In the genomic region with DNA sequence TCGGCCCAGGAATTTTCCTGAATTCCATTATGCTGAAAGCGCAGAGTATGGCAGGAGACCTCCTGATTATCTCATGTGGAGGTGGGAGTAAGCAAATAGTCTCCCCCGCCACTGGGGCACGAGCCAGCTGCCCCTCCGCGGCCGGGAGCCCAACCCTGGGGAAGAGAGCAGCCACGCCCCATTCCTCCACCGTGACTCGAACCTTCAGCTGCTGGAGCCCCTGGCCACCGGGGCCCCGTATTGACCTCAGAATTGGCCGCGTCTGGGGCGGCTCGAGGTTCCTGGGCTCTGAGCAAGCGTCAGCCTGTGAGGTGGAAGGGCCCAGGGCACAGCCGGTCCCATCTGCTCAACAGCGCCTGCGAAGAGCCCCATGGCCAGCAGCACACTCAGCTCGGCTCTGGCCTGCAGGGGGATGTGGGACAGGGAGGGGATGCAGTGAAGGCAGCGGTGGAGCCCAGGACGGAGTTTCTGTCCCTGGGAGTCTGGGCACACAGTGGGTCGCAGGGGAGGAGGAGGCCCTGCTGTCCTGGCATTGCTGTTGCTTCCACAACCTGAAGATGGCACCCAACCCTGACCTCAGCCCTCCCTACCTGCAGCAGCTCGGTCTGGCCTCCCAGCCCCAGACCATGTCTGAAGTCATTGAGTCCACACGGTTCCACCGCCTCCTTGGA, we compare ENCODE assay signal across 8 cellular contexts.
A peak's percentile ranks its signal among the peaks of the same experiment; 100 is the strongest.
DNase-seq lines count a peak whose midpoint lies in the region; ATAC-seq and TF ChIP-seq lines count a peak whose summit lies in the region.

No MANE protein-coding gene starts in this region.

- intact Hi-C loops in stomach (cut with DNase I; ENCODE audit: low total_unique reads) = loop anchor here (2.0 kb wide), 1 partner anchor 393 kb away; no protein-coding TSS in a partner anchor

- peak; percentile 77 for ATAC-seq in GM19395 (IDR thresholded peaks at IDR 0.05; ENCODE audit: unreplicated experiment)

- H3K4me1 ChIP-seq in stomach = peaks cover 19 to 45% (median 32%) of the 10 kb centered on the region in 4 donors

- peak in 4 of 7 experiments; percentile 13 to 50 (median 24) for TF ChIP-seq CTCF in stomach (IDR thresholded peaks at IDR 0.05)

- DNase-seq in COLO668 (lab: John Stamatoyannopoulos, UW; ENCODE audit: unreplicated experiment) (peak; percentile 20), NCI-H774 (lab: John Stamatoyannopoulos, UW) (peak; percentile 17), cerebellar cortex (ENCODE audit: low spot score) (peak; percentile 44), kidney tubule cell (ENCODE audit: low spot score) (peak; percentile 91), stomach (peak; percentile 46), midbrain (lab: John Stamatoyannopoulos, UW) (no peak), hippocampal formation (lab: John Stamatoyannopoulos, UW) (no peak)

- H3K27me3 ChIP-seq in stomach = peaks cover 0 to 51% (median 37%) of the 10 kb centered on the region in 3 donors

- TF ChIP-seq EP300 in stomach (IDR thresholded peaks at IDR 0.05) = no peak

- TF ChIP-seq POLR2A in stomach (IDR thresholded peaks at IDR 0.05) = no peak

- no peaks in the 10 kb centered on the region for H3K9me3 ChIP-seq in stomach

- peak overlapping the region; percentile 21 to 25 (median 24) for H3K4me3 ChIP-seq in stomach

- H3K27ac ChIP-seq in stomach = peak overlapping the region in 4 of 5 donors; percentile 52 to 65 (median 59)

- WGBS in stomach, 5 donors = 6 to 15% (median 8%) methylated on average over 17 to 27 of the region's 27 CpGs

- no peaks in the 10 kb centered on the region for H3K36me3 ChIP-seq in stomach

Comparison
In these comparisons a context has a peak if more than half of its experiments do, and no peak if none do; other contexts are left out.
1. DNase-seq: peak in COLO668 (single experiment), NCI-H774 (single experiment), cerebellar cortex (single experiment), kidney tubule cell (single experiment) and stomach (single experiment); none in midbrain (single experiment) and hippocampal formation (0 of 2).